21 cellular contexts compared by ENCODE assay signal in the genomic region with DNA sequence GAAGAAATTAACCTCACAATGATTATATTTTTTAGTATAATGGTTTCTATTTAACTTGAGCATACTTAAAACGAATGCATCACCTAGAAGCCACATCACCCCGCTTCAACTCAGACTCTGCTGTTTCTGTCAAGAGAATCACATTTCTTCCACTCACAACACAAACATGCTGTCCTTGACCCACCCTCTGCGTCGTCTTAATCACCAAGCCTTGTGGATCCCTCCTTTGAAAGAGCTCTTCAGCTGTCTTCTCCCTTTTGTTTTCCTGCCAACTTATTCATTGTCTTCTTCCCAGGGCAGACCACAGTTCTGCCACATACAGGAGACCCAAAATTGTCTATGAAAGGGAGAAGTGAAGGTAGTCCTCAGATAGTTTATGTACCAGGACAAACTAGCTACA.
"Had no signal": no experiment of that assay in that cellular context is flagged by ENCODE, and none has a peak within 500 bp of the region (broad histone marks: within the 10 kb centered on the region; RNA-seq: fewer than 3 reads in every experiment).

No MANE protein-coding gene starts in this region.

- H3K4me3 ChIP-seq: colonic mucosa, esophagus squamous epithelium, gastrocnemius medialis, heart right ventricle, left lung, lower lobe of right lung, mucosa of descending colon had no signal

- H3K27me3 ChIP-seq: colonic mucosa, esophagus squamous epithelium, gastrocnemius medialis, heart right ventricle, left lung had no signal

- DNase-seq: colonic mucosa; cortex of kidney; effector CD8-positive, alpha-beta T cell; effector memory CD8-positive, alpha-beta T cell; endodermal cell; erythroblast; esophagus squamous epithelium; foreskin fibroblast; foreskin melanocyte; gastrocnemius medialis; glutamatergic neuron; head of caudate nucleus; heart right ventricle; hippocampal formation; left cardiac atrium; left lung; left ventricle myocardium superior; lower lobe of right lung; mesenchymal stem cell; mucosa of descending colon had no signal

- H3K4me1 ChIP-seq: colonic mucosa, esophagus squamous epithelium, gastrocnemius medialis, heart right ventricle, left lung, lower lobe of right lung had no signal

- H3K36me3 ChIP-seq: colonic mucosa, esophagus squamous epithelium, gastrocnemius medialis, heart right ventricle, left lung, lower lobe of right lung had no signal

- H3K9me3 ChIP-seq: colonic mucosa, esophagus squamous epithelium, gastrocnemius medialis, left lung, lower lobe of right lung, mucosa of descending colon had no signal

- H3K27ac ChIP-seq: colonic mucosa, epithelial cell of prostate, esophagus squamous epithelium, gastrocnemius medialis, heart right ventricle, left lung, lower lobe of right lung had no signal
